24 cellular contexts compared by ENCODE assay signal in genomic region chr15:38263996-38264395, GRCh38.
DNase-seq lines count a peak whose midpoint lies in the region; ATAC-seq and TF ChIP-seq lines count a peak whose summit lies in the region.
"Had no signal": no experiment of that assay in that cellular context is flagged by ENCODE, and none has a peak within 500 bp of the region (broad histone marks: within the 10 kb centered on the region; RNA-seq: fewer than 3 reads in every experiment).

No MANE protein-coding gene starts in this region.

- DNase-seq in GM04504 (ENCODE audit: low read depth): peak; percentile 70
- DNase-seq in adipocyte (ENCODE audit: low read depth): peak; percentile 47
- DNase-seq in fibroblast of mammary gland (ENCODE audit: low read depth): peak; percentile 65
- peak; percentile 81 for DNase-seq in retinal pigment epithelial cell (ENCODE audit: low read depth)
- no peak for DNase-seq in effector memory CD8-positive, alpha-beta T cell
- no peak for DNase-seq in iPS-NIHi11 (ENCODE audit: low spot score)
- no peak for DNase-seq in SIG-M5 (lab: John Stamatoyannopoulos, UW)
- DNase-seq: activated CD4-positive, alpha-beta T cell treated with anti-CD3 and anti-CD28 coated beads, Interleukin-2, amount 50 U/mL, for 4 hours; activated CD8-positive, alpha-beta memory T cell treated with anti-CD3 and anti-CD28 coated beads, Interleukin-2, amount 50 U/mL, for 48 hours; activated naive CD8-positive, alpha-beta T cell treated with anti-CD3 and anti-CD28 coated beads for 36 hours; foreskin melanocyte; hippocampal formation; NCI-H1105 treated with DMSO at 0.1 percent for 48 hours; NCI-H2107; NCI-H510A treated with DMSO at 0.1 percent for 48 hours; stimulated activated CD4-positive, alpha-beta T cell treated with anti-CD3 and anti-CD28 coated beads, Interleukin-12 subunit alpha, Interleukin-12 subunit beta, amount 100 ng/mL, for 4 hours; transverse colon had no signal

- no peak overlapping the region for H3K4me3 Mint-ChIP-seq in effector memory CD8-positive, alpha-beta T cell
- H3K4me3 Mint-ChIP-seq: activated naive CD8-positive, alpha-beta T cell treated with anti-CD3 and anti-CD28 coated beads for 36 hours; B cell; T-helper 2 cell treated with Interferon-gamma antibody and Interleukin-4, amounts not matched to agents 5 μg/mL and 100 μg/mL, for 36 hours had no signal

- H3K9me3 Mint-ChIP-seq in effector memory CD8-positive, alpha-beta T cell: no peaks in the 10 kb centered on the region
- H3K9me3 Mint-ChIP-seq: activated naive CD8-positive, alpha-beta T cell treated with anti-CD3 and anti-CD28 coated beads for 36 hours; activated T-helper 2 cell treated with anti-CD3 and anti-CD28 coated beads, Interferon-gamma antibody, Interleukin-2, Interleukin-4, amounts not matched to agents 10 μg/mL and 5 μg/mL and 100 μg/mL, durations not matched to agents 14 hours and 24 hours and 36 hours; T-helper 2 cell treated with Interferon-gamma antibody and Interleukin-4, amounts not matched to agents 5 μg/mL and 100 μg/mL, for 36 hours had no signal

- no peaks in the 10 kb centered on the region for H3K36me3 ChIP-seq in adipocyte (ENCODE audit: control insufficient read depth, insufficient read depth, low read length, severe bottlenecking)
- H3K36me3 ChIP-seq: breast epithelium, neutrophil, transverse colon had no signal

- no peaks in the 10 kb centered on the region for H3K9me3 ChIP-seq in adipocyte (ENCODE audit: control insufficient read depth, low read length)
- H3K9me3 ChIP-seq: breast epithelium, neutrophil, transverse colon had no signal

- no peak for ATAC-seq in HG03521 (IDR thresholded peaks at IDR 0.05; ENCODE audit: unreplicated experiment)
- no peak for ATAC-seq in effector memory CD8-positive, alpha-beta T cell (replicated peaks)

- TF ChIP-seq CTCF in fibroblast of mammary gland (conservative IDR thresholded peaks at IDR 0.05; ENCODE audit: control insufficient read depth, insufficient read depth, low read depth, low read length) (no peak), retinal pigment epithelial cell (conservative IDR thresholded peaks at IDR 0.05; ENCODE audit: low read depth, low read length) (no peak)

- H3K4me1 ChIP-seq in adipocyte (ENCODE audit: control insufficient read depth, insufficient read depth, low read length): peaks cover 62% of the 10 kb centered on the region
- H3K4me1 ChIP-seq: breast epithelium had no signal

- H3K4me1 Mint-ChIP-seq in effector memory CD8-positive, alpha-beta T cell (ENCODE audit: low read depth in 2 of 2): no peaks in the 10 kb centered on the region
- H3K4me1 Mint-ChIP-seq: activated naive CD8-positive, alpha-beta T cell treated with anti-CD3 and anti-CD28 coated beads for 36 hours; B cell had no signal

- no peaks in the 10 kb centered on the region for H3K27me3 ChIP-seq in adipocyte (replicated peaks; ENCODE audit: control insufficient read depth, insufficient read depth, low read length)
- H3K27me3 ChIP-seq: breast epithelium, neutrophil, transverse colon had no signal

- H3K4me3 ChIP-seq in adipocyte (ENCODE audit: low read length) (no peak overlapping the region), fibroblast of mammary gland (ENCODE audit: control insufficient read depth, low read depth, low read length) (no peak overlapping the region), retinal pigment epithelial cell (ENCODE audit: low read length) (no peak overlapping the region)
- H3K4me3 ChIP-seq: breast epithelium, SK-N-MC, transverse colon had no signal

- no peaks in the 10 kb centered on the region for H3K36me3 Mint-ChIP-seq in effector memory CD8-positive, alpha-beta T cell (ENCODE audit: insufficient read depth)
- H3K36me3 Mint-ChIP-seq: activated naive CD8-positive, alpha-beta T cell treated with anti-CD3 and anti-CD28 coated beads for 36 hours had no signal

- H3K9ac ChIP-seq in adipocyte (ENCODE audit: low read length): no peak overlapping the region

- H3K27me3 Mint-ChIP-seq in effector memory CD8-positive, alpha-beta T cell: no peaks in the 10 kb centered on the region
- H3K27me3 Mint-ChIP-seq: activated naive CD8-positive, alpha-beta T cell treated with anti-CD3 and anti-CD28 coated beads for 36 hours; B cell had no signal

- no peak overlapping the region for H3K27ac Mint-ChIP-seq in effector memory CD8-positive, alpha-beta T cell
- H3K27ac Mint-ChIP-seq: activated naive CD8-positive, alpha-beta T cell treated with anti-CD3 and anti-CD28 coated beads for 36 hours; activated T-helper 2 cell treated with anti-CD3 and anti-CD28 coated beads, Interferon-gamma antibody, Interleukin-2, Interleukin-4, amounts not matched to agents 10 μg/mL and 5 μg/mL and 100 μg/mL, durations not matched to agents 14 hours and 24 hours and 36 hours; B cell; T-helper 2 cell treated with Interferon-gamma antibody and Interleukin-4, amounts not matched to agents 5 μg/mL and 100 μg/mL, for 36 hours had no signal

Comparison
In these comparisons a context has a peak if more than half of its experiments do, and no peak if none do; other contexts are left out.
1. DNase-seq: peak in GM04504 (single experiment), adipocyte (single experiment), fibroblast of mammary gland (single experiment) and retinal pigment epithelial cell (single experiment); none in effector memory CD8-positive, alpha-beta T cell (0 of 3), iPS-NIHi11 (single experiment) and SIG-M5 (single experiment).